8 cellular contexts compared by ENCODE assay signal in genomic region chr11:65498977-65499712, GRCh38. TPM values are rescaled to one million over a fixed set of nuclear protein-coding genes. Genes with fewer than 3 reads are reported as not detected.
A peak's percentile ranks its signal among the peaks of the same experiment; 100 is the strongest.
DNase-seq lines count a peak whose midpoint lies in the region; FAIRE-seq and TF ChIP-seq lines count a peak whose summit lies in the region.

MALAT1 (plus strand) TSS chr11:65499045.

- no peak for TF ChIP-seq EP300 in suprapubic skin (IDR thresholded peaks at IDR 0.05)

- H3K36me3 ChIP-seq in A673 (ENCODE audit: insufficient read depth, low read length, poor library complexity, severe bottlenecking) (peaks cover 46% of the 10 kb centered on the region), SK-N-MC (ENCODE audit: insufficient read depth, low read length) (peaks cover 51% of the 10 kb centered on the region), osteoblast (ENCODE audit: insufficient read depth, low read length) (peaks cover 42% of the 10 kb centered on the region), suprapubic skin (peaks cover 26% of the 10 kb centered on the region)

- CTCF ChIA-PET in A673 (lab: Charles Lee) = no interaction called here

- WGBS in suprapubic skin = under 1% methylated on average over 24 of the region's 24 CpGs

- FAIRE-seq in GM19239 (lab: Jason Lieb, UNC) = peak; percentile 69

- H3K9me3 ChIP-seq in A673 (ENCODE audit: low read depth, low read length, poor library complexity, severe bottlenecking) = no peaks in the 10 kb centered on the region
- H3K9me3 ChIP-seq in SK-N-MC (ENCODE audit: low read depth, low read length) = no peaks in the 10 kb centered on the region
- no peaks in the 10 kb centered on the region for H3K9me3 ChIP-seq in osteoblast (ENCODE audit: low read depth, low read length)
- H3K9me3 ChIP-seq in suprapubic skin = no peaks in the 10 kb centered on the region

- no peak within 1 kb of the TSS for H2AFZ ChIP-seq in osteoblast (ENCODE audit: low read length)

- H3K9ac ChIP-seq in SK-N-MC (ENCODE audit: insufficient read length) = peak within 1 kb of the TSS; percentile 99

- intact Hi-C loops in A673 (cut with micrococcal nuclease; ENCODE audit: unreplicated experiment) = no loop called here

- H3K4me3 ChIP-seq in A673 (ENCODE audit: low read depth, low read length, poor library complexity, severe bottlenecking) = peak within 1 kb of the TSS; percentile 85
- H3K4me3 ChIP-seq in SK-N-MC = peak within 1 kb of the TSS; percentile 89
- H3K4me3 ChIP-seq in osteoblast (ENCODE audit: insufficient read depth, low read length) = peak within 1 kb of the TSS; percentile 86
- H3K4me3 ChIP-seq in suprapubic skin = peak within 1 kb of the TSS; percentile 66

- H3K4me1 ChIP-seq in A673 (ENCODE audit: insufficient read depth, low read length, poor library complexity, severe bottlenecking) (peaks cover 28% of the 10 kb centered on the region), osteoblast (ENCODE audit: insufficient read depth, low read length) (peaks cover 33% of the 10 kb centered on the region), suprapubic skin (peaks cover 35% of the 10 kb centered on the region)

- POLR2A ChIA-PET in A673 (lab: Charles Lee; ENCODE audit: low non-redundant PET) = interaction anchor here (0.5 to 3.2 kb wide), 21 partner anchors 7 to 1175 kb away, joined by 3 to 37 read pairs (median 5); partner anchors contain the start of gene NEAT1

- H3K79me2 ChIP-seq in osteoblast (ENCODE audit: insufficient read depth, low read length) = peaks cover 91% of the 10 kb centered on the region

- H3K27ac ChIP-seq in A673 (ENCODE audit: low read depth, low read length, poor library complexity, severe bottlenecking) (peak within 1 kb of the TSS; percentile 100), SK-N-MC (peak within 1 kb of the TSS; percentile 99), osteoblast (ENCODE audit: low read depth, low read length) (peak within 1 kb of the TSS; percentile 95), suprapubic skin (peak within 1 kb of the TSS; percentile 99)

- BruUV-seq in A673 (replicated peaks; lab: Mats Ljungman, UMichigan) = TSS peak; percentile 55

- no peak for TF ChIP-seq CTCF in A673 (conservative IDR thresholded peaks at IDR 0.05; ENCODE audit: low read depth, low read length)
- TF ChIP-seq CTCF in osteoblast (IDR thresholded peaks at IDR 0.05; ENCODE audit: extremely low read depth, low read depth, low read length) = no peak
- TF ChIP-seq CTCF in suprapubic skin (IDR thresholded peaks at IDR 0.05) = no peak

- peak; percentile 100 for TF ChIP-seq POLR2A in suprapubic skin (IDR thresholded peaks at IDR 0.05)

- peak within 1 kb of the TSS; percentile 86 for H3K4me2 ChIP-seq in osteoblast (ENCODE audit: insufficient read depth, low read length)

- DNase-seq in A673 (ENCODE audit: low spot score) = peak; percentile 98
- no peak for DNase-seq in GM19239 (ENCODE audit: insufficient read length, low spot score)
- peak; percentile 76 for DNase-seq in NCI-H1048 (lab: John Stamatoyannopoulos, UW)
- peak; percentile 90 for DNase-seq in SK-N-MC (ENCODE audit: low read depth, low spot score)
- DNase-seq in activated naive CD4-positive, alpha-beta T cell treated with Interleukin-2 at 50 U/mL for 16 hours = peak; percentile 94
- DNase-seq in germinal center (ENCODE audit: low spot score) = peak; percentile 58
- peak; percentile 21 for DNase-seq in osteoblast (ENCODE audit: insufficient read length, low spot score, missing footprints)
- peak; percentile 96 to 98 for DNase-seq in suprapubic skin (ENCODE audit: low spot score in 2 of 2)

- peaks cover 49% of the 10 kb centered on the region for H4K20me1 ChIP-seq in osteoblast (ENCODE audit: insufficient read depth, low read length)

- H3K27me3 ChIP-seq in A673 (replicated peaks; ENCODE audit: insufficient read depth, low read depth, low read length, poor library complexity) (no peaks in the 10 kb centered on the region), osteoblast (ENCODE audit: insufficient read depth, low read length) (no peaks in the 10 kb centered on the region), suprapubic skin (no peaks in the 10 kb centered on the region)

RNA-seq across cellular contexts. Expression of gene MALAT1, which starts in this region (rescaled TPM):
- total RNA-seq in A673 (2021) (4,586 and 4,701 TPM in 2 replicates), osteoblast (19,002 and 21,612 TPM in 2 replicates), suprapubic skin (over 10,000 TPM; 10,207 to 42,728 (median 11,538) TPM)
